1 cellular context compared by ENCODE assay signal in genomic region chr2:218325566-218326160, GRCh38.
TF ChIP-seq lines count a peak whose summit lies in the region.

No MANE protein-coding gene starts in this region.

TF ChIP-seq in A549, 52 proteins besides CTCF, POLR2A, EP300 and RAD21 (continued from another document):
- TF ChIP-seq KDM1A (IDR thresholded peaks at IDR 0.05; ENCODE audit: low read depth) = no peak
- TF ChIP-seq EHMT2 (IDR thresholded peaks at IDR 0.05; ENCODE audit: low read depth) = no peak
- TF ChIP-seq CEBPB (IDR thresholded peaks at IDR 0.05) = no peak
- TF ChIP-seq TFCP2L1 (CRISPR knock-in tag; IDR thresholded peaks at IDR 0.05) = no peak
- TF ChIP-seq ZNF302 (CRISPR knock-in tag; IDR thresholded peaks at IDR 0.05) = no peak
- no peak for TF ChIP-seq REST (IDR thresholded peaks at IDR 0.05)
